10 cellular contexts compared by ENCODE assay signal in genomic region chr1:30756206-30756544, GRCh38. TPM values are rescaled to one million over a fixed set of nuclear protein-coding genes. Genes with fewer than 3 reads are reported as not detected.
A peak's percentile ranks its signal among the peaks of the same experiment; 100 is the strongest.
DNase-seq lines count a peak whose midpoint lies in the region; ATAC-seq and TF ChIP-seq lines count a peak whose summit lies in the region.
"Had no signal": no experiment of that assay in that cellular context is flagged by ENCODE, and none has a peak within 500 bp of the region (broad histone marks: within the 10 kb centered on the region; RNA-seq: fewer than 3 reads in every experiment).

No MANE protein-coding gene starts in this region.

- H3K9me3 ChIP-seq in thyroid gland (no peaks in the 10 kb centered on the region), prostate gland (no peaks in the 10 kb centered on the region)

- peak overlapping the region; percentile 98 for H3K4me3 Mint-ChIP-seq in activated naive CD4-positive, alpha-beta T cell treated with anti-CD3 and anti-CD28 coated beads, Interleukin-2, amount 50 U/mL, for 24 hours
- H3K4me3 Mint-ChIP-seq in activated CD8-positive, alpha-beta T cell treated with anti-CD3 and anti-CD28 coated beads, Interleukin-2, amount 10 ng/mL, durations not matched to agents 7 days and 5 days = peak overlapping the region; percentile 96
- peak overlapping the region; percentile 99 for H3K4me3 Mint-ChIP-seq in memory B cell

- no peak for DNase-seq in activated naive CD4-positive, alpha-beta T cell treated with Interleukin-2 at 50 U/mL for 16 hours
- no peak for DNase-seq in activated CD8-positive, alpha-beta T cell treated with anti-CD3 and anti-CD28 coated beads, Interleukin-2, amount 10 ng/mL, durations not matched to agents 7 days and 5 days
- DNase-seq in memory B cell (ENCODE audit: low spot score in 2 of 2) = no peak
- no peak for DNase-seq in thyroid gland
- DNase-seq in prostate gland (ENCODE audit: low spot score) = no peak

- CTCF ChIA-PET in activated CD8-positive, alpha-beta T cell treated with anti-CD3 and anti-CD28 coated beads, Interleukin-2, amount 10 ng/mL, durations not matched to agents 7 days and 5 days (lab: Charles Lee) = interaction anchor here (0.9 to 17.9 kb wide), 7 partner anchors 10 to 33 kb away, joined by 3 to 242 read pairs (median 5); partner anchors contain the start of gene MATN1

- POLR2A ChIA-PET in activated CD8-positive, alpha-beta T cell treated with anti-CD3 and anti-CD28 coated beads, Interleukin-2, amount 10 ng/mL, durations not matched to agents 7 days and 5 days (lab: Charles Lee) = interaction anchor here (0.9 to 16.2 kb wide), 4 partner anchors 4 to 23 kb away, joined by 3 to 290 read pairs (median 147); partner anchors contain the start of gene LAPTM5

- ATAC-seq in activated CD8-positive, alpha-beta T cell treated with anti-CD3 and anti-CD28 coated beads, Interleukin-2, amount 10 ng/mL, durations not matched to agents 7 days and 5 days = peak; percentile 3
- ATAC-seq in memory B cell (ENCODE audit: low read depth) (no peak), HG03457 (IDR thresholded peaks at IDR 0.05; ENCODE audit: unreplicated experiment) (no peak), GM19023 (IDR thresholded peaks at IDR 0.05; ENCODE audit: unreplicated experiment) (no peak)

- no peak overlapping the region for H3K4me3 ChIP-seq in thyroid gland (replicated peaks in 1 of 3)
- no peak overlapping the region for H3K4me3 ChIP-seq in prostate gland

- no peaks in the 10 kb centered on the region for H3K27me3 ChIP-seq in thyroid gland
- H3K27me3 ChIP-seq in prostate gland (replicated peaks; ENCODE audit: insufficient read depth) = no peaks in the 10 kb centered on the region

- H3K36me3 ChIP-seq in thyroid gland (no peaks in the 10 kb centered on the region), prostate gland (no peaks in the 10 kb centered on the region)

- peak overlapping the region; percentile 99 for H3K27ac Mint-ChIP-seq in activated naive CD4-positive, alpha-beta T cell treated with anti-CD3 and anti-CD28 coated beads, Interleukin-2, amount 50 U/mL, for 24 hours
- H3K27ac Mint-ChIP-seq in activated CD8-positive, alpha-beta T cell treated with anti-CD3 and anti-CD28 coated beads, Interleukin-2, amount 10 ng/mL, durations not matched to agents 7 days and 5 days = peak overlapping the region; percentile 96
- peak overlapping the region; percentile 97 for H3K27ac Mint-ChIP-seq in memory B cell

- TF ChIP-seq CTCF in thyroid gland (IDR thresholded peaks at IDR 0.05) (no peak), prostate gland (IDR thresholded peaks at IDR 0.05) (no peak)

- H3K27ac ChIP-seq in thyroid gland (peak overlapping the region in 2 of 3 donors; percentile 36 to 71), prostate gland (no peak overlapping the region)

- intact Hi-C loops in thyroid gland (cut with DNase I) = no loop called here
- intact Hi-C loops in prostate gland (cut with DNase I) = no loop called here

- TF ChIP-seq POLR2A in thyroid gland (IDR thresholded peaks at IDR 0.05) (no peak), prostate gland (IDR thresholded peaks at IDR 0.05) (no peak)

- H3K9me3 Mint-ChIP-seq in activated naive CD4-positive, alpha-beta T cell treated with anti-CD3 and anti-CD28 coated beads, Interleukin-2, amount 50 U/mL, for 24 hours = no peaks in the 10 kb centered on the region
- H3K9me3 Mint-ChIP-seq in activated CD8-positive, alpha-beta T cell treated with anti-CD3 and anti-CD28 coated beads, Interleukin-2, amount 10 ng/mL, durations not matched to agents 7 days and 5 days (ENCODE audit: insufficient read depth) = no peaks in the 10 kb centered on the region
- no peaks in the 10 kb centered on the region for H3K9me3 Mint-ChIP-seq in memory B cell

- H3K27me3 Mint-ChIP-seq in activated naive CD4-positive, alpha-beta T cell treated with anti-CD3 and anti-CD28 coated beads, Interleukin-2, amount 50 U/mL, for 24 hours = no peaks in the 10 kb centered on the region
- no peaks in the 10 kb centered on the region for H3K27me3 Mint-ChIP-seq in activated CD8-positive, alpha-beta T cell treated with anti-CD3 and anti-CD28 coated beads, Interleukin-2, amount 10 ng/mL, durations not matched to agents 7 days and 5 days (ENCODE audit: low read depth)
- H3K27me3 Mint-ChIP-seq in memory B cell = no peaks in the 10 kb centered on the region

- WGBS in thyroid gland, 2 donors = 79 to 83% methylated on average over 1 to 4 of the region's 4 CpGs
- WGBS in prostate gland = 95% methylated on average over 4 of the region's 4 CpGs

- H3K4me1 ChIP-seq in thyroid gland = peaks cover 0 to 4% of the 10 kb centered on the region in 2 donors
- no peaks in the 10 kb centered on the region for H3K4me1 ChIP-seq in prostate gland (replicated peaks)

- peaks cover 95% of the 10 kb centered on the region for H3K4me1 Mint-ChIP-seq in activated naive CD4-positive, alpha-beta T cell treated with anti-CD3 and anti-CD28 coated beads, Interleukin-2, amount 50 U/mL, for 24 hours
- H3K4me1 Mint-ChIP-seq in activated CD8-positive, alpha-beta T cell treated with anti-CD3 and anti-CD28 coated beads, Interleukin-2, amount 10 ng/mL, durations not matched to agents 7 days and 5 days (ENCODE audit: low read depth) = peaks cover 81% of the 10 kb centered on the region
- H3K4me1 Mint-ChIP-seq in memory B cell = peaks cover 64% of the 10 kb centered on the region

- peaks cover 2% of the 10 kb centered on the region for H3K36me3 Mint-ChIP-seq in activated naive CD4-positive, alpha-beta T cell treated with anti-CD3 and anti-CD28 coated beads, Interleukin-2, amount 50 U/mL, for 24 hours
- H3K36me3 Mint-ChIP-seq in activated CD8-positive, alpha-beta T cell treated with anti-CD3 and anti-CD28 coated beads, Interleukin-2, amount 10 ng/mL, durations not matched to agents 7 days and 5 days (ENCODE audit: low read depth) = peaks cover 51% of the 10 kb centered on the region
- peaks cover 24% of the 10 kb centered on the region for H3K36me3 Mint-ChIP-seq in memory B cell

RNA-seq across cellular contexts. Expression of gene LAPTM5, which starts 1.4 kb away (rescaled TPM):
- total RNA-seq in activated CD8-positive, alpha-beta T cell treated with anti-CD3 and anti-CD28 coated beads, Interleukin-2, amount 10 ng/mL, durations not matched to agents 7 days and 5 days = 100 to 1,000 TPM; 407 to 413 TPM
- total RNA-seq in thyroid gland (10 to 100 TPM; 25.3 to 97.3 (median 46.4) TPM), prostate gland (10 to 100 TPM; 14.9 to 39.1 TPM)

RNA-seq across cellular contexts. Expression of gene MATN1, which starts 32.8 kb away (rescaled TPM):
- total RNA-seq in activated CD8-positive, alpha-beta T cell treated with anti-CD3 and anti-CD28 coated beads, Interleukin-2, amount 10 ng/mL, durations not matched to agents 7 days and 5 days = not detected
- total RNA-seq in thyroid gland (1 to 10 TPM in 1 of 4 donors, under 1 TPM in 1, not detected in 2; 0.45 to 3.0 TPM), prostate gland (under 1 TPM in 1 of 2 donors, not detected in 1; 0.34 TPM)
- total RNA-seq: bronchial epithelial cell, M059J had no signal

Comparison
In these comparisons a context has a peak if more than half of its experiments do, and no peak if none do; other contexts are left out.
1. H3K27ac ChIP-seq: peak in thyroid gland (2 of 3); none in prostate gland (0 of 2).
2. RNA of gene LAPTM5, which starts 1.4 kb away (total RNA-seq): 407 to 413 TPM in activated CD8-positive, alpha-beta T cell treated with anti-CD3 and anti-CD28 coated beads, Interleukin-2, amount 10 ng/mL, durations not matched to agents 7 days and 5 days; 25.3 to 97.3 TPM in thyroid gland and 14.9 to 39.1 TPM in prostate gland; every median in the first group is over 4 times any median in the second.
3. Peak in every context shown above with its lines, with median percentiles within 50 percentile points of each other: H3K27ac Mint-ChIP-seq and H3K4me3 Mint-ChIP-seq.